12 cellular contexts compared by ENCODE assay signal in genomic region chr12:116266220-116266619, GRCh38. TPM values are rescaled to one million over a fixed set of nuclear protein-coding genes. Genes with fewer than 3 reads are reported as not detected.
DNase-seq lines count a peak whose midpoint lies in the region; ATAC-seq and TF ChIP-seq lines count a peak whose summit lies in the region.
"Had no signal": no experiment of that assay in that cellular context is flagged by ENCODE, and none has a peak within 500 bp of the region (broad histone marks: within the 10 kb centered on the region; RNA-seq: fewer than 3 reads in every experiment).

No MANE protein-coding gene starts in this region.

- H3K36me3 ChIP-seq in breast epithelium (no peaks in the 10 kb centered on the region), heart left ventricle (no peaks in the 10 kb centered on the region), skeletal muscle tissue (ENCODE audit: control insufficient read depth in 3 of 3, insufficient read depth in 3 of 3, low read length in 3 of 3) (no peaks in the 10 kb centered on the region)

- no peaks in the 10 kb centered on the region for H3K27me3 Mint-ChIP-seq in MCF 10A (ENCODE audit: insufficient read depth, unreplicated experiment)
- no peaks in the 10 kb centered on the region for H3K27me3 Mint-ChIP-seq in WTC11 (ENCODE audit: low read depth)
- H3K27me3 Mint-ChIP-seq: stimulated activated memory B cell treated with anti-CD40 and anti-IgM and Interleukin-4, amounts not matched to agents 10 μg/mL and 1 μg/mL and 100 μg/mL, for 72 hours had no signal

- no peaks in the 10 kb centered on the region for H3K9me3 Mint-ChIP-seq in MCF 10A (ENCODE audit: unreplicated experiment)
- no peaks in the 10 kb centered on the region for H3K9me3 Mint-ChIP-seq in WTC11
- H3K9me3 Mint-ChIP-seq: stimulated activated memory B cell treated with anti-CD40 and anti-IgM and Interleukin-4, amounts not matched to agents 10 μg/mL and 1 μg/mL and 100 μg/mL, for 72 hours; T-helper 1 cell treated with Interleukin-12 subunit alpha and Interleukin-12 subunit beta and Interleukin-4 antibody, amounts not matched to agents 30 μg/mL and 1 μg/mL, for 36 hours had no signal

- H3K4me1 ChIP-seq in breast epithelium (peaks cover 0 to 24% of the 10 kb centered on the region in 2 donors), heart left ventricle (peaks cover 3 to 80% (median 62%) of the 10 kb centered on the region in 12 donors), skeletal muscle tissue (ENCODE audit: control insufficient read depth in 3 of 3, insufficient read depth in 3 of 3, low read length in 3 of 3) (peaks cover 39 to 44% (median 39%) of the 10 kb centered on the region in 3 donors)

- no TSS peak for BruUV-seq in MCF 10A (replicated peaks; lab: Mats Ljungman, UMichigan)

- TF ChIP-seq POLR2A in breast epithelium (IDR thresholded peaks at IDR 0.05), result no peak
- no peak for TF ChIP-seq POLR2A in heart left ventricle (IDR thresholded peaks at IDR 0.05)

- peak; percentile 50 for DNase-seq in MCF 10A (ENCODE audit: unreplicated experiment)
- no peak for DNase-seq in breast epithelium (ENCODE audit: low spot score in 2 of 2)
- no peak for DNase-seq in WTC11 (ENCODE audit: low spot score)
- DNase-seq in heart left ventricle, result no peak
- DNase-seq in NCI-H2081 treated with DMSO at 0.1 percent for 48 hours (lab: John Stamatoyannopoulos, UW), result no peak
- DNase-seq: aorta, NCI-H526 had no signal

- H3K9me3 ChIP-seq in breast epithelium (no peaks in the 10 kb centered on the region), heart left ventricle (no peaks in the 10 kb centered on the region), skeletal muscle tissue (ENCODE audit: control insufficient read depth in 3 of 3, low read length in 3 of 3) (no peaks in the 10 kb centered on the region)

- H3K4me3 ChIP-seq in breast epithelium (peak overlapping the region in 1 of 3 donors; percentile 4), heart left ventricle (no peak overlapping the region), skeletal muscle tissue (ENCODE audit: low read length in 3 of 3) (peak overlapping the region in 1 of 3 donors; percentile 6)

- no peak for TF ChIP-seq CTCF in MCF 10A (IDR thresholded peaks at IDR 0.05; ENCODE audit: unreplicated experiment)
- no peak for TF ChIP-seq CTCF in breast epithelium (IDR thresholded peaks at IDR 0.05)
- TF ChIP-seq CTCF in WTC11 (IDR thresholded peaks at IDR 0.05), result no peak
- no peak for TF ChIP-seq CTCF in heart left ventricle (IDR thresholded peaks at IDR 0.05)

- POLR2A ChIA-PET in MCF 10A (lab: Yijun Ruan, JAX), result interaction anchor here (0.7 to 3.1 kb wide), 6 partner anchors 8 to 52 kb away, joined by 3 to 10 read pairs (median 6); no protein-coding TSS in a partner anchor
- POLR2A ChIA-PET in WTC11 (lab: Charles Lee), result interaction anchor here (1.2 kb wide), 1 partner anchor 21 kb away, joined by 3 read pairs; no protein-coding TSS in a partner anchor

- no peak overlapping the region for H3K4me3 Mint-ChIP-seq in MCF 10A (ENCODE audit: unreplicated experiment)
- no peak overlapping the region for H3K4me3 Mint-ChIP-seq in WTC11
- H3K4me3 Mint-ChIP-seq: stimulated activated memory B cell treated with anti-CD40 and anti-IgM and Interleukin-4, amounts not matched to agents 10 μg/mL and 1 μg/mL and 100 μg/mL, for 72 hours; T-helper 1 cell treated with Interleukin-12 subunit alpha and Interleukin-12 subunit beta and Interleukin-4 antibody, amounts not matched to agents 30 μg/mL and 1 μg/mL, for 36 hours had no signal

- ATAC-seq in WTC11 (peak; percentile 96), heart left ventricle (peak in 3 of 4 donors; percentile 53 to 59 (median 53)), HG03565 (IDR thresholded peaks at IDR 0.05; ENCODE audit: unreplicated experiment) (no peak), HG02588 (IDR thresholded peaks at IDR 0.05; ENCODE audit: unreplicated experiment) (no peak)
- ATAC-seq: stimulated activated memory B cell treated with anti-CD40 and anti-IgM and Interleukin-4, amounts not matched to agents 10 μg/mL and 1 μg/mL and 100 μg/mL, for 72 hours had no signal

- no peaks in the 10 kb centered on the region for H3K36me3 Mint-ChIP-seq in MCF 10A (ENCODE audit: insufficient read depth, unreplicated experiment)
- H3K36me3 Mint-ChIP-seq in WTC11, result no peaks in the 10 kb centered on the region
- H3K36me3 Mint-ChIP-seq: stimulated activated memory B cell treated with anti-CD40 and anti-IgM and Interleukin-4, amounts not matched to agents 10 μg/mL and 1 μg/mL and 100 μg/mL, for 72 hours had no signal

- H3K27ac ChIP-seq in breast epithelium (no peak overlapping the region), heart left ventricle (peak overlapping the region in 2 of 12 donors; percentile 11 to 32), skeletal muscle tissue (ENCODE audit: low read depth, low read length) (no peak overlapping the region)

- H3K4me1 Mint-ChIP-seq in MCF 10A (ENCODE audit: insufficient read depth, unreplicated experiment) (peaks cover 6% of the 10 kb centered on the region), WTC11 (peaks cover 28% of the 10 kb centered on the region)

- H3K27me3 ChIP-seq in breast epithelium (no peaks in the 10 kb centered on the region), heart left ventricle (no peaks in the 10 kb centered on the region), skeletal muscle tissue (ENCODE audit: control insufficient read depth in 3 of 3, insufficient read depth in 3 of 3, low read length in 3 of 3) (no peaks in the 10 kb centered on the region)

- intact Hi-C loops in MCF 10A (cut with micrococcal nuclease), result no loop called here
- intact Hi-C loops in breast epithelium (cut with DNase I; ENCODE audit: low total_unique reads), result no loop called here
- intact Hi-C loops in heart left ventricle (cut with DNase I), result no loop called here

- 59 to 72% (median 66%) methylated on average over 2 of the region's 2 CpGs for WGBS in heart left ventricle, 4 donors

- H3K27ac Mint-ChIP-seq in MCF 10A (ENCODE audit: low read depth, unreplicated experiment) (no peak overlapping the region), WTC11 (no peak overlapping the region)
- H3K27ac Mint-ChIP-seq: stimulated activated memory B cell treated with anti-CD40 and anti-IgM and Interleukin-4, amounts not matched to agents 10 μg/mL and 1 μg/mL and 100 μg/mL, for 72 hours; T-helper 1 cell treated with Interleukin-12 subunit alpha and Interleukin-12 subunit beta and Interleukin-4 antibody, amounts not matched to agents 30 μg/mL and 1 μg/mL, for 36 hours had no signal

- CTCF ChIA-PET in MCF 10A (lab: Yijun Ruan, JAX), result interaction anchor here (1.0 to 1.5 kb wide), 3 partner anchors 8 to 124 kb away, joined by 3 to 5 read pairs (median 5); no protein-coding TSS in a partner anchor
- CTCF ChIA-PET in WTC11 (lab: Charles Lee), result interaction anchor here (0.7 to 1.5 kb wide), 11 partner anchors 10 to 437 kb away, joined by 3 to 10 read pairs (median 3); partner anchors contain the start of gene MED13L

- H3K9ac ChIP-seq in skeletal muscle tissue (ENCODE audit: low read depth in 1 of 3, low read length in 3 of 3), result peak overlapping the region in 2 of 3 donors; percentile 18 to 54

TF ChIP-seq in WTC11, 78 proteins besides CTCF, POLR2A, EP300 and RAD21 (continues in another document):
- no peak for TF ChIP-seq GRHL2 (CRISPR knock-in tag; IDR thresholded peaks at IDR 0.05; ENCODE audit: insufficient replicate concordance, severe bottlenecking)
- no peak for TF ChIP-seq AFF4 (CRISPR knock-in tag; IDR thresholded peaks at IDR 0.05; ENCODE audit: borderline replicate concordance)

RNA-seq across cellular contexts. Expression of gene MED13L, which starts 11.3 kb away (rescaled TPM):
- total RNA-seq in MCF 10A (2022) (74.9 and 91.6 TPM in 2 replicates), breast epithelium (100 to 1,000 TPM; 248 to 387 (median 279) TPM), WTC11 (2021) (53.3 to 80.5 TPM (median 55.5 TPM) in 3 replicates), heart left ventricle (10 to 100 TPM; 48.6 to 84.1 (median 68.7) TPM), skeletal muscle tissue (179 TPM)
- 10 to 100 TPM; 12.2 to 20.1 TPM for polyA plus RNA-seq in heart left ventricle

Comparison
In these comparisons a context has a peak if more than half of its experiments do, and no peak if none do; other contexts are left out.
1. ATAC-seq: peak in WTC11 (single experiment) and heart left ventricle (3 of 4); none in HG03565 (single experiment) and HG02588 (single experiment).